8 cellular contexts compared by ENCODE assay signal in the genomic region with DNA sequence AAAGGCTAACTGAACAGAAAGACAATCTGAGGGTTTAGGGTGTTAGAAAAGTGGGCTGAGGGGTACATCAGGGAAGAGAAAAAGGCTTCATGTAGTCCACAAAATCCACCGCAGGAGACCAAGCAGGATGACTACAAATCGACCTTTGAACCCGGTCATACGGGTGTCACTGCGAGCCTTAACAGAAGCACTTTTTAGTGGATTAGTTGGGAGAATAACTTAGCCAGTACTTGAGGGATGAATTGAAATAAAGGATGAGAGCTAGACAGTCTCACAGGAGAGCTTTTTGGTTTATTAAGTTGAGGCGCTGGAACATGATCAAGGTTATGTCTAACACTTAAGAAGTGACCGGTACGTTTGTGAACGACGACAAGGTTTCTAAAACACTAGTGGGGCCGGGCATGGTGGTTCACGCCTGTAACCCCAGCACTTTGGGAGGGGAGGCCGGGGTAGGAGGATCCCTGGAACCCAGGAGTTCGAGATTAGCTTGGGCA. TPM values are rescaled to one million over a fixed set of nuclear protein-coding genes. Genes with fewer than 3 reads are reported as not detected.
DNase-seq lines count a peak whose midpoint lies in the region; ATAC-seq and TF ChIP-seq lines count a peak whose summit lies in the region.

No MANE protein-coding gene starts in this region.

- TF ChIP-seq CTCF in LNCaP clone FGC (IDR thresholded peaks at IDR 0.05; ENCODE audit: control insufficient read depth, extremely low read depth, insufficient read depth) (no peak), dorsolateral prefrontal cortex (IDR thresholded peaks at IDR 0.05 in 54 of 56, conservative IDR thresholded peaks at IDR 0.05 in 2 of 56; ENCODE audit: low read depth in 1 of 56, partially characterized antibody in 56 of 56) (no peak), nephron (IDR thresholded peaks at IDR 0.05; ENCODE audit: unreplicated experiment in 3 of 3) (no peak), omental fat pad (IDR thresholded peaks at IDR 0.05) (no peak)

- peaks cover 24% of the 10 kb centered on the region for H3K4me1 ChIP-seq in BLaER1

- H3K36me3 ChIP-seq in BLaER1 = no peaks in the 10 kb centered on the region

- peak overlapping the region; percentile 87 for H3K27ac ChIP-seq in BLaER1
- peak overlapping the region in 56 of 59 donors; percentile 38 to 95 (median 91) for H3K27ac ChIP-seq in dorsolateral prefrontal cortex

- H3K4me3 Mint-ChIP-seq in nephron = peak overlapping the region; percentile 94 to 96 (median 96)

- H3K4me2 ChIP-seq in BLaER1 = peak overlapping the region; percentile 89

- H3K4me3 ChIP-seq in BLaER1 (peak overlapping the region; percentile 91), LNCaP clone FGC (ENCODE audit: low read depth, low read length) (peak overlapping the region; percentile 56), dorsolateral prefrontal cortex (peak overlapping the region; percentile 64 to 92 (median 81))

- no peaks in the 10 kb centered on the region for H3K36me3 Mint-ChIP-seq in nephron (ENCODE audit: low read depth)

- H3K4me1 Mint-ChIP-seq in nephron = peaks cover 27% of the 10 kb centered on the region

- H3K27ac Mint-ChIP-seq in nephron = peak overlapping the region; percentile 99 to 100 (median 99)

- peak overlapping the region; percentile 84 for H3K9ac ChIP-seq in BLaER1

- H3K27me3 ChIP-seq in BLaER1 = no peaks in the 10 kb centered on the region
- no peaks in the 10 kb centered on the region for H3K27me3 ChIP-seq in dorsolateral prefrontal cortex

- ATAC-seq in omental fat pad (ENCODE audit: low FRiP score) (no peak), HG02981 (IDR thresholded peaks at IDR 0.05; ENCODE audit: unreplicated experiment) (no peak)

- intact Hi-C loops in dorsolateral prefrontal cortex (cut with DNase I) = no loop called here

- no peaks in the 10 kb centered on the region for H3K27me3 Mint-ChIP-seq in nephron (ENCODE audit: low read depth)

- no peaks in the 10 kb centered on the region for H3K9me3 ChIP-seq in BLaER1

- DNase-seq in LNCaP clone FGC (ENCODE audit: low read depth) (no peak), dorsolateral prefrontal cortex (no peak), NCI-H1092 (lab: John Stamatoyannopoulos, UW) (no peak), omental fat pad (ENCODE audit: low spot score) (no peak), AG20443 (ENCODE audit: low spot score) (no peak)

- H4K20me1 ChIP-seq in BLaER1 = peaks cover 35% of the 10 kb centered on the region

- H3K9me3 Mint-ChIP-seq in nephron = no peaks in the 10 kb centered on the region

RNA-seq across cellular contexts. Expression of gene SOCS5, which starts 1.2 kb away (rescaled TPM):
- 10 to 100 TPM; 22.0 to 43.2 (median 31.1) TPM for total RNA-seq in dorsolateral prefrontal cortex
- total RNA-seq in omental fat pad = 10 to 100 TPM; 26.7 to 46.1 (median 38.2) TPM
